Comparison of ENCODE assay signal across 1 cellular context in genomic region chr5:95861858-95862561, GRCh38.
TF ChIP-seq lines count a peak whose summit lies in the region.

No MANE protein-coding gene starts in this region.

TF ChIP-seq in WTC11, 78 proteins besides CTCF, POLR2A, EP300 and RAD21 (continued from another document):
- TF ChIP-seq ZNF281 (CRISPR knock-in tag; IDR thresholded peaks at IDR 0.05), result no peak
- no peak for TF ChIP-seq JAZF1 (CRISPR knock-in tag; IDR thresholded peaks at IDR 0.05)
- no peak for TF ChIP-seq ZNF121 (CRISPR knock-in tag; IDR thresholded peaks at IDR 0.05)
- TF ChIP-seq FOXP1 (CRISPR knock-in tag; IDR thresholded peaks at IDR 0.05; ENCODE audit: borderline replicate concordance), result no peak
- TF ChIP-seq NR1H2 (CRISPR knock-in tag; IDR thresholded peaks at IDR 0.05), result no peak
- no peak for TF ChIP-seq AR (CRISPR knock-in tag; IDR thresholded peaks at IDR 0.05)
- TF ChIP-seq IRF2 (CRISPR knock-in tag; IDR thresholded peaks at IDR 0.05; ENCODE audit: borderline replicate concordance, low read depth), result no peak
